Comparison of ENCODE assay signal across 20 cellular contexts in genomic region chr3:144181062-144181461, GRCh38.
"Had no signal": no experiment of that assay in that cellular context is flagged by ENCODE, and none has a peak within 500 bp of the region (broad histone marks: within the 10 kb centered on the region; RNA-seq: fewer than 3 reads in every experiment).

No MANE protein-coding gene starts in this region.

- H2AFZ ChIP-seq: hepatocyte had no signal

- H3K4me2 ChIP-seq: hepatocyte, smooth muscle cell had no signal

- DNase-seq: colonic mucosa; dermis blood vessel endothelial cell; esophagus squamous epithelium; foreskin keratinocyte; head of caudate nucleus; kidney; left colon; mammary epithelial cell; mucosa of descending colon; naive thymus-derived CD8-positive, alpha-beta T cell; posterior cingulate gyrus; right cardiac atrium; stimulated activated CD4-positive, alpha-beta T cell treated with anti-CD3 and anti-CD28 coated beads, Interleukin-2, amount 100 ng/mL, for 48 hours; stimulated activated naive CD4-positive, alpha-beta T cell treated with Interleukin-2 at 50 U/mL for 16 hours; tibial artery; uterus had no signal

- H3K36me3 ChIP-seq: colonic mucosa, esophagus squamous epithelium, suprapubic skin, tibial artery, upper lobe of left lung, uterus had no signal

- H3K79me2 ChIP-seq: hepatocyte had no signal

- H3K9me3 ChIP-seq: tibial artery, uterus had no signal

- H3K27me3 ChIP-seq: colonic mucosa, esophagus squamous epithelium, foreskin keratinocyte, hepatocyte, suprapubic skin, tibial artery, upper lobe of left lung, uterus had no signal

- H3K4me3 ChIP-seq: colonic mucosa, esophagus squamous epithelium, hepatocyte, mucosa of descending colon, smooth muscle cell, suprapubic skin, tibial artery, upper lobe of left lung, uterus had no signal

- ATAC-seq: foreskin keratinocyte; left colon; mucosa of descending colon; naive thymus-derived CD8-positive, alpha-beta T cell; right cardiac atrium had no signal

- H3K4me1 ChIP-seq: colonic mucosa, esophagus squamous epithelium, foreskin keratinocyte, suprapubic skin, upper lobe of left lung, uterus had no signal

- H3K27ac ChIP-seq: colonic mucosa, esophagus squamous epithelium, foreskin keratinocyte, hepatocyte, suprapubic skin, tibial artery, upper lobe of left lung, uterus had no signal
